Comparison of ENCODE assay signal across 14 cellular contexts in genomic region chr17:80287806-80288579, GRCh38. TPM values are rescaled to one million over a fixed set of nuclear protein-coding genes. Genes with fewer than 3 reads are reported as not detected.
DNase-seq lines count a peak whose midpoint lies in the region; ATAC-seq and TF ChIP-seq lines count a peak whose summit lies in the region.
"Had no signal": no experiment of that assay in that cellular context is flagged by ENCODE, and none has a peak within 500 bp of the region (broad histone marks: within the 10 kb centered on the region; RNA-seq: fewer than 3 reads in every experiment).

No MANE protein-coding gene starts in this region.

- no peaks in the 10 kb centered on the region for H3K9me3 ChIP-seq in KOPT-K1 (ENCODE audit: insufficient read depth, low read length, poor library complexity, severe bottlenecking)
- H3K9me3 ChIP-seq: heart right ventricle, tibial artery had no signal

- peaks cover 19 to 29% of the 10 kb centered on the region in 2 donors for H3K4me1 Mint-ChIP-seq in natural killer cell treated with Interleukin-12 subunit alpha and Interleukin-12 subunit beta and Interleukin-15 and Interleukin-18, amount 100 ng/mL, for 72 hours (ENCODE audit: low read depth in 2 of 2)

- H3K27ac ChIP-seq in KOPT-K1 (ENCODE audit: low read depth, low read length, poor library complexity, severe bottlenecking): peak overlapping the region; percentile 47
- peak overlapping the region; percentile 69 for H3K27ac ChIP-seq in cingulate gyrus (ENCODE audit: low read depth, low read length)
- H3K27ac ChIP-seq: tibial artery had no signal

- no peaks in the 10 kb centered on the region for H3K9me3 Mint-ChIP-seq in natural killer cell treated with Interleukin-12 subunit alpha and Interleukin-12 subunit beta and Interleukin-15 and Interleukin-18, amount 100 ng/mL, for 72 hours

- H3K27me3 Mint-ChIP-seq in natural killer cell treated with Interleukin-12 subunit alpha and Interleukin-12 subunit beta and Interleukin-15 and Interleukin-18, amount 100 ng/mL, for 72 hours: no peaks in the 10 kb centered on the region

- peaks cover 16% of the 10 kb centered on the region for H3K36me3 Mint-ChIP-seq in natural killer cell treated with Interleukin-12 subunit alpha and Interleukin-12 subunit beta and Interleukin-15 and Interleukin-18, amount 100 ng/mL, for 72 hours

- ATAC-seq in natural killer cell treated with Interleukin-12 subunit alpha and Interleukin-12 subunit beta and Interleukin-15 and Interleukin-18, amount 100 ng/mL, for 72 hours: no peak
- ATAC-seq in SK-N-SH treated with all-trans-retinoic acid at 6 μM for 48 hours: no peak
- ATAC-seq: heart right ventricle had no signal

- H3K4me3 Mint-ChIP-seq in natural killer cell treated with Interleukin-12 subunit alpha and Interleukin-12 subunit beta and Interleukin-15 and Interleukin-18, amount 100 ng/mL, for 72 hours: no peak overlapping the region

- peaks cover 99% of the 10 kb centered on the region for H3K36me3 ChIP-seq in KOPT-K1 (ENCODE audit: insufficient read depth, low read length)

- peak overlapping the region; percentile 61 to 88 for H3K27ac Mint-ChIP-seq in natural killer cell treated with Interleukin-12 subunit alpha and Interleukin-12 subunit beta and Interleukin-15 and Interleukin-18, amount 100 ng/mL, for 72 hours

- DNase-seq in NCI-H146 (lab: John Stamatoyannopoulos, UW): peak; percentile 42
- DNase-seq in NCI-H146 treated with DMSO at 0.1 percent for 48 hours (lab: John Stamatoyannopoulos, UW; ENCODE audit: unreplicated experiment): no peak
- DNase-seq in natural killer cell treated with Interleukin-12 subunit alpha and Interleukin-12 subunit beta and Interleukin-15 and Interleukin-18, amount 100 ng/mL, for 72 hours (ENCODE audit: low spot score): peak; percentile 54
- no peak for DNase-seq in NCI-H2171 treated with DMSO at 0.1 percent for 48 hours (lab: John Stamatoyannopoulos, UW)
- DNase-seq in NCI-H1436 (lab: John Stamatoyannopoulos, UW): no peak
- DNase-seq: 8988T; activated naive CD4-positive, alpha-beta T cell; central memory CD4-positive, alpha-beta T cell; heart right ventricle; occipital lobe; tibial artery had no signal

TF ChIP-seq in SK-N-SH treated with all-trans-retinoic acid at 6 μM for 48 hours, 23 proteins besides CTCF, POLR2A, EP300 and RAD21:
- TF ChIP-seq CSDC2 (CRISPR knock-in tag; IDR thresholded peaks at IDR 0.05) (no peak), ZNF70 (CRISPR knock-in tag; IDR thresholded peaks at IDR 0.05) (no peak), TSHZ2 (CRISPR knock-in tag; IDR thresholded peaks at IDR 0.05) (no peak), ZFP3 (CRISPR knock-in tag; IDR thresholded peaks at IDR 0.05) (no peak), POU6F1 (CRISPR knock-in tag; IDR thresholded peaks at IDR 0.05; ENCODE audit: borderline replicate concordance, low read depth) (no peak), TOX (CRISPR knock-in tag; IDR thresholded peaks at IDR 0.05; ENCODE audit: borderline replicate concordance) (no peak), ZNF8 (CRISPR knock-in tag; IDR thresholded peaks at IDR 0.05) (no peak), CREB5 (CRISPR knock-in tag; IDR thresholded peaks at IDR 0.05; ENCODE audit: low read depth) (no peak), ZC3H10 (CRISPR knock-in tag; IDR thresholded peaks at IDR 0.05) (no peak), ZFP30 (CRISPR knock-in tag; IDR thresholded peaks at IDR 0.05) (no peak), PATZ1 (CRISPR knock-in tag; IDR thresholded peaks at IDR 0.05; ENCODE audit: borderline replicate concordance) (no peak), BACH2 (CRISPR knock-in tag; IDR thresholded peaks at IDR 0.05; ENCODE audit: borderline replicate concordance) (no peak), OSR1 (CRISPR knock-in tag; IDR thresholded peaks at IDR 0.05) (no peak), SNAI2 (CRISPR knock-in tag; IDR thresholded peaks at IDR 0.05) (no peak), RARB (CRISPR knock-in tag; IDR thresholded peaks at IDR 0.05) (no peak), PPARA (CRISPR knock-in tag; IDR thresholded peaks at IDR 0.05; ENCODE audit: borderline replicate concordance) (no peak), ARNTL (CRISPR knock-in tag; IDR thresholded peaks at IDR 0.05; ENCODE audit: borderline replicate concordance, low read depth) (no peak)

RNA-seq across cellular contexts. Expression of gene RNF213, which starts 27.3 kb away (rescaled TPM):
- total RNA-seq in natural killer cell treated with Interleukin-12 subunit alpha and Interleukin-12 subunit beta and Interleukin-15 and Interleukin-18, amount 100 ng/mL, for 72 hours: 1,000 to 10,000 TPM; 1,259 to 2,425 TPM

Comparison
In these comparisons a context has a peak if more than half of its experiments do, and no peak if none do; other contexts are left out.
1. DNase-seq: peak in NCI-H146 (single experiment) and natural killer cell treated with Interleukin-12 subunit alpha and Interleukin-12 subunit beta and Interleukin-15 and Interleukin-18, amount 100 ng/mL, for 72 hours (single experiment); none in NCI-H146 treated with DMSO at 0.1 percent for 48 hours (single experiment), NCI-H2171 treated with DMSO at 0.1 percent for 48 hours (single experiment) and NCI-H1436 (single experiment).